ENCODE assay signal across 8 cellular contexts in genomic region chr21:33374080-33374873, GRCh38. TPM values are rescaled to one million over a fixed set of nuclear protein-coding genes. Genes with fewer than 3 reads are reported as not detected.
DNase-seq lines count a peak whose midpoint lies in the region; ATAC-seq and TF ChIP-seq lines count a peak whose summit lies in the region.

No MANE protein-coding gene starts in this region.

- DNase-seq in OCI-M1 (lab: John Stamatoyannopoulos, UW) (peak; percentile 95), Right ventricle myocardium superior (peak; percentile 68), smooth muscle cell (lab: John Stamatoyannopoulos, UW; ENCODE audit: unreplicated experiment) (no peak), H4 (ENCODE audit: low spot score) (no peak)
- DNase-seq in activated naive CD4-positive, alpha-beta T cell treated with anti-CD3 and anti-CD28 coated beads for 36 hours, result peak; percentile 81

- H3K79me2 ChIP-seq in DOHH2 (ENCODE audit: control insufficient read depth, low read length) (no peaks in the 10 kb centered on the region), smooth muscle cell (ENCODE audit: low read depth) (no peaks in the 10 kb centered on the region)

- H3K4me1 ChIP-seq in DOHH2 (ENCODE audit: control insufficient read depth, low read length), result peaks cover 88% of the 10 kb centered on the region
- no peaks in the 10 kb centered on the region for H3K4me1 ChIP-seq in smooth muscle cell (ENCODE audit: low read depth)

- intact Hi-C loops in activated naive CD4-positive, alpha-beta T cell treated with anti-CD3 and anti-CD28 coated beads for 36 hours (cut with micrococcal nuclease), result loop anchor here (1.0 to 2.0 kb wide), 3 partner anchors 13 to 174 kb away; no protein-coding TSS in a partner anchor
- intact Hi-C loops in Right ventricle myocardium superior (cut with DNase I), result loop anchor here (5.0 kb wide), 1 partner anchor 177 kb away; no protein-coding TSS in a partner anchor

- no peaks in the 10 kb centered on the region for H3K36me3 Mint-ChIP-seq in activated naive CD4-positive, alpha-beta T cell treated with anti-CD3 and anti-CD28 coated beads for 36 hours (ENCODE audit: low read depth)

- 59% methylated on average over 4 of the region's 4 CpGs for WGBS in smooth muscle cell (ENCODE audit: low lambda C conversion rate)

- H3K9me3 Mint-ChIP-seq in activated naive CD4-positive, alpha-beta T cell treated with anti-CD3 and anti-CD28 coated beads for 36 hours, result no peaks in the 10 kb centered on the region

- H3K9me2 ChIP-seq in DOHH2 (replicated peaks; ENCODE audit: control insufficient read depth, low read length), result no peaks in the 10 kb centered on the region

- H3K27ac Mint-ChIP-seq in activated naive CD4-positive, alpha-beta T cell treated with anti-CD3 and anti-CD28 coated beads for 36 hours, result no peak overlapping the region

- H3K4me3 Mint-ChIP-seq in activated naive CD4-positive, alpha-beta T cell treated with anti-CD3 and anti-CD28 coated beads for 36 hours, result no peak overlapping the region

- no peak overlapping the region for H3K9ac ChIP-seq in smooth muscle cell (ENCODE audit: low read depth)

- no peaks in the 10 kb centered on the region for H3K27me3 ChIP-seq in DOHH2 (ENCODE audit: control insufficient read depth, low read length)
- H3K27me3 ChIP-seq in smooth muscle cell (ENCODE audit: low read depth), result no peaks in the 10 kb centered on the region

- H3K9me3 ChIP-seq in DOHH2 (ENCODE audit: control insufficient read depth, insufficient read depth, low read length) (no peaks in the 10 kb centered on the region), smooth muscle cell (replicated peaks; ENCODE audit: low read depth) (no peaks in the 10 kb centered on the region)

- CTCF ChIA-PET in activated naive CD4-positive, alpha-beta T cell treated with anti-CD3 and anti-CD28 coated beads for 36 hours (lab: Charles Lee), result interaction anchor here (0.8 to 4.4 kb wide), 7 partner anchors 11 to 177 kb away, joined by 3 to 18 read pairs (median 5); no protein-coding TSS in a partner anchor

- H2AFZ ChIP-seq in smooth muscle cell (ENCODE audit: low read depth), result no peak overlapping the region

- H3K4me1 Mint-ChIP-seq in activated naive CD4-positive, alpha-beta T cell treated with anti-CD3 and anti-CD28 coated beads for 36 hours (ENCODE audit: low read depth), result peaks cover 10% of the 10 kb centered on the region

- H3K27ac ChIP-seq in DOHH2 (ENCODE audit: low read depth, low read length), result peak overlapping the region; percentile 96
- H3K27ac ChIP-seq in smooth muscle cell (ENCODE audit: low read depth), result peak overlapping the region; percentile 45

- peaks cover 32% of the 10 kb centered on the region for H3F3A ChIP-seq in DOHH2 (ENCODE audit: control insufficient read depth, insufficient read depth)
- H3F3A ChIP-seq in smooth muscle cell (ENCODE audit: low read depth), result no peaks in the 10 kb centered on the region

- H3K36me3 ChIP-seq in DOHH2 (ENCODE audit: control insufficient read depth, low read length) (no peaks in the 10 kb centered on the region), smooth muscle cell (ENCODE audit: low read depth) (no peaks in the 10 kb centered on the region)

- H4K20me1 ChIP-seq in DOHH2 (ENCODE audit: control insufficient read depth, insufficient read depth, low read depth, low read length), result no peaks in the 10 kb centered on the region
- no peaks in the 10 kb centered on the region for H4K20me1 ChIP-seq in smooth muscle cell (ENCODE audit: low read depth)

- H3K27me3 Mint-ChIP-seq in activated naive CD4-positive, alpha-beta T cell treated with anti-CD3 and anti-CD28 coated beads for 36 hours (ENCODE audit: low read depth), result no peaks in the 10 kb centered on the region

- peak; percentile 52 for ATAC-seq in HG02981 (IDR thresholded peaks at IDR 0.05; ENCODE audit: unreplicated experiment)
- ATAC-seq in Right ventricle myocardium superior (ENCODE audit: poor library complexity), result peak; percentile 79
- ATAC-seq in HG03095 (IDR thresholded peaks at IDR 0.05; ENCODE audit: unreplicated experiment), result no peak

- H3K4me3 ChIP-seq in DOHH2 (ENCODE audit: low read length) (peak overlapping the region; percentile 57), smooth muscle cell (no peak overlapping the region)

- TF ChIP-seq CTCF in DOHH2 (IDR thresholded peaks at IDR 0.05; ENCODE audit: low read depth, low read length, poor library complexity, severe bottlenecking), result peak; percentile 61
- TF ChIP-seq CTCF in smooth muscle cell (IDR thresholded peaks at IDR 0.05; ENCODE audit: borderline replicate concordance, insufficient read depth, poor library complexity, severe bottlenecking), result peak; percentile 49

- peak overlapping the region; percentile 86 for H3K4me2 ChIP-seq in DOHH2 (ENCODE audit: low read length)
- peak overlapping the region; percentile 54 for H3K4me2 ChIP-seq in smooth muscle cell

RNA-seq across cellular contexts. Expression of gene IFNGR2, which starts 28.9 kb away (rescaled TPM):
- 10 to 100 TPM; 16.3 to 17.5 TPM for total RNA-seq in activated naive CD4-positive, alpha-beta T cell treated with anti-CD3 and anti-CD28 coated beads for 36 hours
- 34.0 TPM for total RNA-seq in Right ventricle myocardium superior
- 117 and 134 TPM in 2 replicates for total RNA-seq in smooth muscle cell
- polyA plus RNA-seq in smooth muscle cell, result 127 and 132 TPM in 2 replicates
- total RNA-seq in H4 (2014; rRNA removed; shearing (Covaris generic)), result 92.0 and 103 TPM in 2 replicates

RNA-seq across cellular contexts. Expression of gene IFNAR1, which starts 49.5 kb away (rescaled TPM):
- total RNA-seq in activated naive CD4-positive, alpha-beta T cell treated with anti-CD3 and anti-CD28 coated beads for 36 hours, result 10 to 100 TPM; 20.6 to 24.3 TPM
- total RNA-seq in Right ventricle myocardium superior (27.8 TPM), smooth muscle cell (56.6 and 93.0 TPM in 2 replicates)
- 36.7 and 37.1 TPM in 2 replicates for polyA plus RNA-seq in smooth muscle cell
- 7.7 and 12.1 TPM in 2 replicates for total RNA-seq in H4 (2014; rRNA removed; shearing (Covaris generic))

Comparison
In these comparisons a context has a peak if more than half of its experiments do, and no peak if none do; other contexts are left out.
1. DNase-seq: peak in OCI-M1 (single experiment), activated naive CD4-positive, alpha-beta T cell treated with anti-CD3 and anti-CD28 coated beads for 36 hours (single experiment) and Right ventricle myocardium superior (single experiment); none in smooth muscle cell (single experiment) and H4 (single experiment).